9 cellular contexts compared by ENCODE assay signal in genomic region chr16:3961449-3961849, GRCh38.
DNase-seq lines count a peak whose midpoint lies in the region; ATAC-seq and TF ChIP-seq lines count a peak whose summit lies in the region.
"Had no signal": no experiment of that assay in that cellular context is flagged by ENCODE, and none has a peak within 500 bp of the region (broad histone marks: within the 10 kb centered on the region; RNA-seq: fewer than 3 reads in every experiment).

No MANE protein-coding gene starts in this region.

- H3K27me3 ChIP-seq in WERI-Rb-1 (ENCODE audit: insufficient read depth, low read depth, severe bottlenecking), result no peaks in the 10 kb centered on the region

- H3K36me3 Mint-ChIP-seq in T-helper 17 cell (ENCODE audit: low read depth), result peaks cover 6% of the 10 kb centered on the region

- peaks cover 16% of the 10 kb centered on the region for H3K27me3 Mint-ChIP-seq in T-helper 17 cell

- H3K9me3 ChIP-seq in T-helper 17 cell (ENCODE audit: control insufficient read depth, low read length, poor library complexity, severe bottlenecking) (no peaks in the 10 kb centered on the region), WERI-Rb-1 (ENCODE audit: severe bottlenecking) (no peaks in the 10 kb centered on the region)

- no peak overlapping the region for H3K4me3 Mint-ChIP-seq in T-helper 17 cell

- DNase-seq in DMS53 (lab: John Stamatoyannopoulos, UW) (peak; percentile 51), DMS53 treated with DMSO at 0.1 percent for 48 hours (lab: John Stamatoyannopoulos, UW; ENCODE audit: unreplicated experiment) (no peak), T-helper 17 cell (no peak), hypothalamus (lab: John Stamatoyannopoulos, UW) (peak in 31 of 51 donors; percentile 10 to 69 (median 39)), substantia nigra (lab: John Stamatoyannopoulos, UW) (peak in 28 of 49 donors; percentile 11 to 73 (median 43)), NCI-H526 treated with DMSO at 0.1 percent for 48 hours (lab: John Stamatoyannopoulos, UW) (no peak), WERI-Rb-1 (no peak)
- DNase-seq in stimulated activated CD4-positive, alpha-beta T cell treated with anti-CD3 and anti-CD28 coated beads, Interleukin-2, amount 100 ng/mL, for 48 hours, result no peak
- DNase-seq: NCI-H187 treated with DMSO at 0.1 percent for 48 hours had no signal

- no peak for ATAC-seq in T-helper 17 cell

- peaks cover 14% of the 10 kb centered on the region for H3K36me3 ChIP-seq in WERI-Rb-1

- H3K27ac ChIP-seq in substantia nigra (ENCODE audit: low read depth, low read length, poor library complexity, severe bottlenecking) (peak overlapping the region; percentile 11), WERI-Rb-1 (no peak overlapping the region)

- peaks cover 11% of the 10 kb centered on the region for H3K4me1 Mint-ChIP-seq in T-helper 17 cell

- TF ChIP-seq CTCF in WERI-Rb-1 (IDR thresholded peaks at IDR 0.05; ENCODE audit: low read depth, low read length), result no peak

- peak overlapping the region; percentile 75 for H3K27ac Mint-ChIP-seq in T-helper 17 cell

- H3K4me3 ChIP-seq in WERI-Rb-1 (ENCODE audit: low read depth, low read length), result no peak overlapping the region

Comparison
In these comparisons a context has a peak if more than half of its experiments do, and no peak if none do; other contexts are left out.
1. DNase-seq: peak in DMS53 (single experiment), hypothalamus (31 of 51) and substantia nigra (28 of 49); none in DMS53 treated with DMSO at 0.1 percent for 48 hours (single experiment), T-helper 17 cell (0 of 3), NCI-H526 treated with DMSO at 0.1 percent for 48 hours (single experiment), stimulated activated CD4-positive, alpha-beta T cell treated with anti-CD3 and anti-CD28 coated beads, Interleukin-2, amount 100 ng/mL, for 48 hours (0 of 2) and WERI-Rb-1 (single experiment).